Comparison of ENCODE assay signal across 8 cellular contexts in genomic region chr1:104780470-104781078, GRCh38.
DNase-seq lines count a peak whose midpoint lies in the region; ATAC-seq, FAIRE-seq and TF ChIP-seq lines count a peak whose summit lies in the region.

No MANE protein-coding gene starts in this region.

- peak; percentile 65 for TF ChIP-seq CTCF in GM10248 (IDR thresholded peaks at IDR 0.05; ENCODE audit: control extremely low read depth, extremely low read depth, low read depth, missing control alignments)
- TF ChIP-seq CTCF in kidney (IDR thresholded peaks at IDR 0.05; ENCODE audit: borderline replicate concordance, extremely low read depth, insufficient read depth) = peak; percentile 43

- no peaks in the 10 kb centered on the region for H3K4me1 Mint-ChIP-seq in activated CD8-positive, alpha-beta T cell treated with anti-CD3 and anti-CD28 coated beads, Interleukin-2, amount 10 ng/mL, durations not matched to agents 7 days and 5 days (ENCODE audit: low read depth)
- no peaks in the 10 kb centered on the region for H3K4me1 Mint-ChIP-seq in immature natural killer cell

- H3K27ac ChIP-seq in kidney (ENCODE audit: low read depth in 2 of 2, low read length in 2 of 2) = no peak overlapping the region

- POLR2A ChIA-PET in GM10248 (lab: Yijun Ruan, JAX) = no interaction called here
- POLR2A ChIA-PET in activated CD8-positive, alpha-beta T cell treated with anti-CD3 and anti-CD28 coated beads, Interleukin-2, amount 10 ng/mL, durations not matched to agents 7 days and 5 days (lab: Charles Lee) = no interaction called here

- intact Hi-C loops in kidney (cut with DNase I) = no loop called here

- H3K4me3 ChIP-seq in HAP-1 = no peak overlapping the region
- no peak overlapping the region for H3K4me3 ChIP-seq in kidney (ENCODE audit: low read length in 2 of 2)

- ATAC-seq in activated CD8-positive, alpha-beta T cell treated with anti-CD3 and anti-CD28 coated beads, Interleukin-2, amount 10 ng/mL, durations not matched to agents 7 days and 5 days = no peak
- ATAC-seq in HG02623 (IDR thresholded peaks at IDR 0.05; ENCODE audit: unreplicated experiment) (no peak), GM21825 (IDR thresholded peaks at IDR 0.05; ENCODE audit: unreplicated experiment) (no peak)

- no peak overlapping the region for H3K27ac Mint-ChIP-seq in activated CD8-positive, alpha-beta T cell treated with anti-CD3 and anti-CD28 coated beads, Interleukin-2, amount 10 ng/mL, durations not matched to agents 7 days and 5 days
- H3K27ac Mint-ChIP-seq in immature natural killer cell = no peak overlapping the region

- H3K9me3 ChIP-seq in HAP-1 (no peaks in the 10 kb centered on the region), kidney (ENCODE audit: control insufficient read depth in 1 of 2, low read length in 2 of 2) (no peaks in the 10 kb centered on the region)

- in situ Hi-C loops in HAP-1 (cut with MboI; ENCODE audit: low sequenced_read_pairs) = no loop called here

- H3K27me3 ChIP-seq in HAP-1 (ENCODE audit: low read depth) = no peaks in the 10 kb centered on the region

- CTCF ChIA-PET in GM10248 (lab: Yijun Ruan, JAX) = interaction anchor here (0.6 to 3.4 kb wide), 15 partner anchors 12 to 1013 kb away, joined by 3 to 29 read pairs (median 3); no protein-coding TSS in a partner anchor
- CTCF ChIA-PET in activated CD8-positive, alpha-beta T cell treated with anti-CD3 and anti-CD28 coated beads, Interleukin-2, amount 10 ng/mL, durations not matched to agents 7 days and 5 days (lab: Charles Lee) = interaction anchor here (1.3 kb wide), 1 partner anchor 1013 kb away, joined by 3 read pairs; no protein-coding TSS in a partner anchor

- no peak for FAIRE-seq in kidney (lab: Jason Lieb, UNC)

- no peak overlapping the region for H3K9ac ChIP-seq in kidney (ENCODE audit: low read length in 2 of 2)

- H3K4me1 ChIP-seq in HAP-1 (no peaks in the 10 kb centered on the region), kidney (ENCODE audit: control insufficient read depth in 1 of 2, insufficient read depth in 1 of 2, low read depth in 1 of 2, low read length in 2 of 2) (no peaks in the 10 kb centered on the region)

- no peak overlapping the region for H3K4me3 Mint-ChIP-seq in activated CD8-positive, alpha-beta T cell treated with anti-CD3 and anti-CD28 coated beads, Interleukin-2, amount 10 ng/mL, durations not matched to agents 7 days and 5 days
- no peak overlapping the region for H3K4me3 Mint-ChIP-seq in immature natural killer cell

- H3K36me3 ChIP-seq in HAP-1 (replicated peaks) = no peaks in the 10 kb centered on the region
- no peaks in the 10 kb centered on the region for H3K36me3 ChIP-seq in kidney (ENCODE audit: control insufficient read depth in 1 of 2, insufficient read depth in 2 of 2, low read length in 2 of 2)

- H3K9me3 Mint-ChIP-seq in activated CD8-positive, alpha-beta T cell treated with anti-CD3 and anti-CD28 coated beads, Interleukin-2, amount 10 ng/mL, durations not matched to agents 7 days and 5 days (ENCODE audit: insufficient read depth) = no peaks in the 10 kb centered on the region
- peaks cover 2 to 27% (median 14%) of the 10 kb centered on the region in 6 donors for H3K9me3 Mint-ChIP-seq in immature natural killer cell

- H3K27me3 Mint-ChIP-seq in activated CD8-positive, alpha-beta T cell treated with anti-CD3 and anti-CD28 coated beads, Interleukin-2, amount 10 ng/mL, durations not matched to agents 7 days and 5 days (ENCODE audit: low read depth) = no peaks in the 10 kb centered on the region
- no peaks in the 10 kb centered on the region for H3K27me3 Mint-ChIP-seq in immature natural killer cell (ENCODE audit: low read depth in 3 of 3)

- no peaks in the 10 kb centered on the region for H3K36me3 Mint-ChIP-seq in activated CD8-positive, alpha-beta T cell treated with anti-CD3 and anti-CD28 coated beads, Interleukin-2, amount 10 ng/mL, durations not matched to agents 7 days and 5 days (ENCODE audit: low read depth)
- no peaks in the 10 kb centered on the region for H3K36me3 Mint-ChIP-seq in immature natural killer cell

- DNase-seq in GM10248 (ENCODE audit: extremely low spot score) (peak; percentile 31), HAP-1 (ENCODE audit: low spot score in 2 of 2) (peak; percentile 4 to 11), NCI-H1694 (lab: John Stamatoyannopoulos, UW) (peak; percentile 33), kidney (no peak), immature natural killer cell (no peak)
- DNase-seq in activated CD8-positive, alpha-beta T cell treated with anti-CD3 and anti-CD28 coated beads, Interleukin-2, amount 10 ng/mL, durations not matched to agents 7 days and 5 days = peak; percentile 23

Comparison
In these comparisons a context has a peak if more than half of its experiments do, and no peak if none do; other contexts are left out.
1. DNase-seq: peak in GM10248 (single experiment), HAP-1 (2 of 2), NCI-H1694 (single experiment) and activated CD8-positive, alpha-beta T cell treated with anti-CD3 and anti-CD28 coated beads, Interleukin-2, amount 10 ng/mL, durations not matched to agents 7 days and 5 days (single experiment); none in kidney (single experiment) and immature natural killer cell (0 of 3).